26 cellular contexts compared by ENCODE assay signal in the genomic region with DNA sequence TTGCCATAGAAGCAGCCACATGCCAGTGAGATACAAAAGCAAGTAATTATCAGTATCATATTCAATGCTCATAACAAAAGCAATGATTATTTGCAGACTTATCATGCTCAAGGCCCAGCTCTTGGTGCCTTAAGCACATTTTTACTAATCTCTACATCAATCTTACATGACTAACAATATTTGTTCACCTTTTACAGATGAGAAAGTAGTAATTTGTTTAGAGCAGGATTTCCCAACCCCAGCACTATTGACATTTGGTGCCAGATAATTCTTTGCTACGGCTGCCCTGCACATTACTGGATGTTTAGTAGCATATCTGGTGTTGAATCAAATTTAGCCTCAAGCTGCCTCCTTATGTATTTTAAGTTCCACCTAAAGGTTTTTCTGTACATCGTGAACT. TPM values are rescaled to one million over a fixed set of nuclear protein-coding genes. Genes with fewer than 3 reads are reported as not detected.
"Had no signal": no experiment of that assay in that cellular context is flagged by ENCODE, and none has a peak within 500 bp of the region (broad histone marks: within the 10 kb centered on the region; RNA-seq: fewer than 3 reads in every experiment).

No MANE protein-coding gene starts in this region.

- H3K4me1 ChIP-seq: gastroesophageal sphincter, heart left ventricle, psoas muscle, sigmoid colon, tibial nerve, vagina had no signal

- ATAC-seq: esophagus mucosa; gastroesophageal sphincter; heart left ventricle; left lobe of liver; natural killer cell; stimulated activated effector memory CD8-positive, alpha-beta T cell treated with anti-CD3 and anti-CD28 coated beads, Interleukin-12 subunit alpha, Interleukin-12 subunit beta, amount 100 ng/mL, for 72 hours had no signal

- H3K27ac ChIP-seq: epithelial cell of prostate, gastroesophageal sphincter, heart left ventricle, hepatocyte, ovary, psoas muscle, sigmoid colon, thoracic aorta, tibial nerve, vagina had no signal

- DNase-seq: effector CD8-positive, alpha-beta T cell; endodermal cell; foreskin fibroblast; heart left ventricle; kidney; natural killer cell; occipital lobe; ovary; posterior cingulate gyrus; psoas muscle; right cardiac atrium; sigmoid colon; stimulated activated CD4-positive, alpha-beta T cell treated with anti-CD3 and anti-CD28 coated beads, Interleukin-2, amount 100 ng/mL, for 24 hours; stimulated activated CD4-positive, alpha-beta T cell treated with anti-CD3 and anti-CD28 coated beads, Interleukin-4, amount 100 ng/mL, for 24 hours; stimulated activated naive CD4-positive, alpha-beta T cell treated with Interleukin-2 at 50 U/mL for 16 hours had no signal

- H3K79me2 ChIP-seq: hepatocyte had no signal

- H3K36me3 ChIP-seq: gastroesophageal sphincter, heart left ventricle, ovary, sigmoid colon, thoracic aorta, tibial nerve, vagina had no signal

- H3K9me3 ChIP-seq: ovary, psoas muscle, sigmoid colon, thoracic aorta, tibial nerve, vagina had no signal

- H3K4me3 ChIP-seq: gastroesophageal sphincter, heart left ventricle, hepatocyte, lung, ovary, psoas muscle, sigmoid colon, thoracic aorta, tibial nerve, vagina had no signal

- H3K27me3 ChIP-seq: gastroesophageal sphincter, heart left ventricle, hepatocyte, ovary, sigmoid colon, tibial nerve, vagina had no signal

- H3K4me2 ChIP-seq: hepatocyte had no signal

- H2AFZ ChIP-seq: hepatocyte had no signal

RNA-seq across cellular contexts. Expression of gene DOK5, which starts 19.0 kb away (rescaled TPM):
- total RNA-seq: left lobe of liver, mononuclear cell, natural killer cell had no signal
